In the genomic region with DNA sequence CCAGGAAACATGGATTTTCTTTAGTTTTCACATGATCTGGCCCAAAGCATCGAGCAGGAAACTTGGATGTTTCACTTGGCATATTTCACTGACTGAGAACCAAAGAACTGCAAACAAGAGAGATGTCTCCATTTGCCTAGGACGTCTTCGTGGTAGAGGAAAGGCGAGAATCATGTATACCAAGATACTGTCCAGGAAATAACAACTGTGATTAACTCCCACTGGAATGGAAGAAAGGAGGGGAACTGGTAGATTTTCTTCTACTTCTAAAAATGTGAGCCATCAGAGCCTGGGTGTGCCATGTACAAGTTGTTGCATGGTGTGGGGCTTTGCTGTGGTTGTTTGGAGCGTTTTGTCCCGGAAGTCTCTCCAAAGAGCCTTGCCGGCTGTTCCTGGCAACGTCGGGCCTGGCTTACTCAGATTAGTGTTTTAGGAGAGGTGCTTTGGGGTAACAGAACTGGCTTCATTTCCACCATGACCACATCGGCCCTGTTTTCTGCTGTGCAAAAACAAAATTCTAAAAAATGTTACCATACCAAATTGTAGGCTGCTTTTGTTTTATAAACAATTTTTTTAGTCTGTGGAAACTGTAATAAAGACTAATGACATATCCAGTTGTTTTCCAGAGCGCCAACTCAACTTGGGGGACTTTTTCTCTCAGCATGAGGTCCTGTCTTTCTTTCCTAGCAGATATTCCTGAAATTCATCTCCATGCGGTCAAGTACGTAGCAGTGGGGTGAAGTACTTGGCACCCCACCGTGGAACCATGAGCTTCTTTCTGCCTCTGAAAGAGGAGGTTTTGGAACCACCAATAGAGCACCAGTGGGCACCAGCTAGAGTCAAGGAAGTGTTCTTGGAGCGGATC, we compare ENCODE assay signal across 12 cellular contexts.
DNase-seq lines count a peak whose midpoint lies in the region; FAIRE-seq and TF ChIP-seq lines count a peak whose summit lies in the region.
"Had no signal": no experiment of that assay in that cellular context is flagged by ENCODE, and none has a peak within 500 bp of the region (broad histone marks: within the 10 kb centered on the region; RNA-seq: fewer than 3 reads in every experiment).

No MANE protein-coding gene starts in this region.

- H3K4me3 Mint-ChIP-seq in endothelial cell (ENCODE audit: unreplicated experiment) = no peak overlapping the region
- H3K4me3 Mint-ChIP-seq: central memory CD8-positive, alpha-beta T cell had no signal

- TF ChIP-seq POLR2A in endothelial cell of umbilical vein (IDR thresholded peaks at IDR 0.05; ENCODE audit: low read depth, low read length) = no peak
- TF ChIP-seq POLR2A in suprapubic skin (IDR thresholded peaks at IDR 0.05) = no peak

- peak overlapping the region; percentile 45 for H3K9ac ChIP-seq in endothelial cell of umbilical vein (replicated peaks; ENCODE audit: extremely low read depth, insufficient read depth, low read length)

- H4K20me1 ChIP-seq in endothelial cell of umbilical vein (replicated peaks; ENCODE audit: control insufficient read depth, extremely low read depth, insufficient read depth, low read length) = no peaks in the 10 kb centered on the region

- H3K4me3 ChIP-seq in endothelial cell of umbilical vein (replicated peaks in 1 of 3; ENCODE audit: insufficient read depth in 1 of 3, low read depth in 1 of 3, low read length in 3 of 3) = peak overlapping the region in 1 of 3 experiments; percentile 31
- H3K4me3 ChIP-seq in suprapubic skin = no peak overlapping the region

- peak; percentile 47 for DNase-seq in M059J (ENCODE audit: low read depth)
- peak; percentile 92 for DNase-seq in endothelial cell of umbilical vein (ENCODE audit: low read depth, low spot score)
- peak; percentile 62 to 65 for DNase-seq in lung microvascular endothelial cell (ENCODE audit: low read depth in 2 of 2)
- DNase-seq in suprapubic skin (ENCODE audit: low spot score in 2 of 2) = peak; percentile 88 to 92
- no peak for DNase-seq in stimulated activated CD4-positive, alpha-beta T cell treated with anti-CD3 and anti-CD28 coated beads, Interleukin-4, amount 100 ng/mL, for 4 hours
- no peak for DNase-seq in endothelial cell (ENCODE audit: low spot score)
- DNase-seq in HuH-7 (ENCODE audit: low spot score) = no peak
- DNase-seq in putamen (ENCODE audit: low spot score) = no peak
- DNase-seq: Calu3, KBM-7, NCI-H524 had no signal

- H3K27me3 ChIP-seq in endothelial cell of umbilical vein (ENCODE audit: control insufficient read depth in 2 of 2, insufficient read depth in 2 of 2, low read length in 2 of 2) (no peaks in the 10 kb centered on the region), suprapubic skin (no peaks in the 10 kb centered on the region)

- no peak for TF ChIP-seq EP300 in suprapubic skin (IDR thresholded peaks at IDR 0.05)

- H2AFZ ChIP-seq in endothelial cell of umbilical vein (ENCODE audit: low read depth, low read length) = peak overlapping the region; percentile 91

- no peaks in the 10 kb centered on the region for H3K27me3 Mint-ChIP-seq in endothelial cell (ENCODE audit: unreplicated experiment)
- H3K27me3 Mint-ChIP-seq: central memory CD8-positive, alpha-beta T cell had no signal

- TSS peak; percentile 75 for BruUV-seq in endothelial cell of umbilical vein (replicated peaks; lab: Mats Ljungman, UMichigan)

- WGBS in suprapubic skin = 35% methylated on average over 15 of the region's 15 CpGs

- H3K27ac Mint-ChIP-seq in endothelial cell (ENCODE audit: unreplicated experiment) = no peak overlapping the region

- H3K9me3 ChIP-seq in endothelial cell of umbilical vein (replicated peaks; ENCODE audit: control insufficient read depth, insufficient read depth, low read length) (no peaks in the 10 kb centered on the region), suprapubic skin (no peaks in the 10 kb centered on the region)

- no peaks in the 10 kb centered on the region for H3K36me3 ChIP-seq in endothelial cell of umbilical vein (ENCODE audit: control insufficient read depth in 2 of 2, extremely low read depth in 1 of 2, insufficient read depth in 2 of 2, low read length in 2 of 2)
- H3K36me3 ChIP-seq in suprapubic skin = no peaks in the 10 kb centered on the region

- no peaks in the 10 kb centered on the region for H3K9me3 Mint-ChIP-seq in endothelial cell (ENCODE audit: unreplicated experiment)
- H3K9me3 Mint-ChIP-seq: central memory CD8-positive, alpha-beta T cell had no signal

- CTCF ChIA-PET in endothelial cell of umbilical vein (lab: Charles Lee) = interaction anchor here (1.0 to 1.2 kb wide), 2 partner anchors 19 to 29 kb away, joined by 3 read pairs; no protein-coding TSS in a partner anchor

- peak overlapping the region; percentile 77 for H3K4me2 ChIP-seq in endothelial cell of umbilical vein (ENCODE audit: insufficient read depth, low read length)

- no peaks in the 10 kb centered on the region for H3K4me1 Mint-ChIP-seq in endothelial cell (ENCODE audit: unreplicated experiment)
- H3K4me1 Mint-ChIP-seq: central memory CD8-positive, alpha-beta T cell had no signal

- H3K4me1 ChIP-seq in endothelial cell of umbilical vein (ENCODE audit: control insufficient read depth, extremely low read depth, insufficient read depth, low read length) (peaks cover 22% of the 10 kb centered on the region), suprapubic skin (peaks cover 36% of the 10 kb centered on the region)

- H3K79me2 ChIP-seq in endothelial cell of umbilical vein (ENCODE audit: control insufficient read depth, insufficient read depth, low read length) = no peaks in the 10 kb centered on the region

- POLR2A ChIA-PET in endothelial cell of umbilical vein (lab: Charles Lee) = no interaction called here

- no peaks in the 10 kb centered on the region for H3K9me1 ChIP-seq in endothelial cell of umbilical vein (replicated peaks; ENCODE audit: control insufficient read depth, extremely low read depth, insufficient read depth, low read length)

- TF ChIP-seq CTCF in endothelial cell of umbilical vein (IDR thresholded peaks at IDR 0.05; ENCODE audit: extremely low read depth in 1 of 2, insufficient read depth in 1 of 2, low read depth in 1 of 2, low read length in 2 of 2) = no peak
- no peak for TF ChIP-seq CTCF in suprapubic skin (IDR thresholded peaks at IDR 0.05)
- TF ChIP-seq CTCF in endothelial cell (IDR thresholded peaks at IDR 0.05; ENCODE audit: unreplicated experiment) = no peak

- FAIRE-seq in endothelial cell of umbilical vein (lab: Jason Lieb, UNC) = peak; percentile 88

- dilution Hi-C loops in endothelial cell of umbilical vein (cut with MboI; ENCODE audit: extremely low pct_ligation_motif_present, low sequenced_read_pairs) = no loop called here

- H3K27ac ChIP-seq in endothelial cell of umbilical vein (ENCODE audit: insufficient read depth, low read depth, low read length) (peak overlapping the region; percentile 86), suprapubic skin (peak overlapping the region; percentile 85)

- H3K36me3 Mint-ChIP-seq in endothelial cell (ENCODE audit: low read depth, unreplicated experiment) = no peaks in the 10 kb centered on the region

- intact Hi-C loops in endothelial cell of umbilical vein (cut with micrococcal nuclease) = loop anchor here (2.0 kb wide), 2 partner anchors 30 to 232 kb away; no protein-coding TSS in a partner anchor

TF ChIP-seq in endothelial cell of umbilical vein, 7 proteins besides CTCF, POLR2A, EP300 and RAD21:
- TF ChIP-seq, protein P1, sequence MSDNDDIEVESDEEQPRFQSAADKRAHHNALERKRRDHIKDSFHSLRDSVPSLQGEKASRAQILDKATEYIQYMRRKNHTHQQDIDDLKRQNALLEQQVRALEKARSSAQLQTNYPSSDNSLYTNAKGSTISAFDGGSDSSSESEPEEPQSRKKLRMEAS (IDR thresholded peaks at IDR 0.05; ENCODE audit: insufficient read depth, insufficient read length) = no peak
- TF ChIP-seq GATA2 (IDR thresholded peaks at IDR 0.05; ENCODE audit: insufficient read depth, insufficient read length, low read depth, low read length) (no peak), JUN (IDR thresholded peaks at IDR 0.05; ENCODE audit: borderline replicate concordance, insufficient read depth, insufficient read length, low read depth) (no peak), POLR2AphosphoS5 (IDR thresholded peaks at IDR 0.05; ENCODE audit: insufficient read depth, low read depth, low read length) (no peak), FOS (IDR thresholded peaks at IDR 0.05; ENCODE audit: borderline replicate concordance, insufficient read depth, low read length) (no peak), EZH2 (IDR thresholded peaks at IDR 0.05; ENCODE audit: borderline replicate concordance, low read depth, low read length, severe bottlenecking) (no peak), MYC (IDR thresholded peaks at IDR 0.05; ENCODE audit: low read depth, low read length) (no peak)

Comparison
In these comparisons a context has a peak if more than half of its experiments do, and no peak if none do; other contexts are left out.
1. DNase-seq: peak in M059J (single experiment), endothelial cell of umbilical vein (single experiment), lung microvascular endothelial cell (2 of 2) and suprapubic skin (2 of 2); none in stimulated activated CD4-positive, alpha-beta T cell treated with anti-CD3 and anti-CD28 coated beads, Interleukin-4, amount 100 ng/mL, for 4 hours (0 of 2), endothelial cell (single experiment), HuH-7 (single experiment) and putamen (single experiment).